30 cellular contexts compared by ENCODE assay signal in the genomic region with DNA sequence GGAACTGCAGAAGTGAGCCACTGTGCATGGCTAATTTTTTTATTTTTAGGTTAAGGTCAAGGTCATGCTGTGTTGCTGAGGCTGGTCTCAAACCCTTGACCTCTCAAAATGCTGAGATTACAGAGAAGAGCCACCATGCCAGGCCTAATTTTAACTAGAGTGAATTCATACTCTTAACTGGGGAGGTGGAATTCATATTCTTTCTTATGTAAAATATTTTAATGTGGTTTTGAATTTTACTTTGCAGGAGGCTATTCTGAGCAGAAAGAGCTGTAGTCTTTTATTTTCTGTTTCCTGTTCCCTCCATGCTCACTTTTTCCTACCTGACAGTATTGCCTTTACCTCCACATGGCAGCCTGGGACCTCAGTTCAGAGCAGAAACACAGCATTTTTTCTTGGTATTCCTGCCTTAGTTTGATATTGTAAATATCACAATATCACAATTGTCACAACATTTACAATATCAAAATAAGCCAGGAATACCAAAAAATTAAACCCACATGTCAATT.
"Had no signal": no experiment of that assay in that cellular context is flagged by ENCODE, and none has a peak within 500 bp of the region (broad histone marks: within the 10 kb centered on the region; RNA-seq: fewer than 3 reads in every experiment).

No MANE protein-coding gene starts in this region.

- H3K9me3 Mint-ChIP-seq: activated B cell treated with CpG ODN at 0.5 μM for 24 hours; activated CD4-positive, alpha-beta T cell treated with anti-CD3 and anti-CD28 coated beads, Interleukin-2, amount 10 ng/mL, durations not matched to agents 24 days and 14 days; activated naive CD4-positive, alpha-beta T cell treated with anti-CD3 and anti-CD28 coated beads, Interleukin-2, amount 50 U/mL, for 72 hours; activated naive CD8-positive, alpha-beta T cell treated with anti-CD3 and anti-CD28 coated beads, Interleukin-2, amount 50 U/mL, for 24 hours; activated T-cell treated with anti-CD3 and anti-CD28 coated beads, Interleukin-2, amount 50 U/mL, for 24 hours; activated T-helper 1 cell treated with anti-CD3 and anti-CD28 coated beads, Interleukin-12 subunit alpha, Interleukin-12 subunit beta, Interleukin-2, Interleukin-4 antibody, amounts not matched to agents 30 ng/mL and 10 ng/mL and 1 ng/mL, durations not matched to agents 14 hours and 24 hours and 36 hours; T-helper 1 cell treated with Interleukin-12 subunit alpha and Interleukin-12 subunit beta and Interleukin-4 antibody, amounts not matched to agents 30 μg/mL and 1 μg/mL, for 36 hours had no signal

- H3K4me1 ChIP-seq: body of pancreas, Peyer's patch had no signal

- H3K36me3 Mint-ChIP-seq: activated CD8-positive, alpha-beta memory T cell treated with anti-CD3 and anti-CD28 coated beads, Interleukin-2, amount 10 ng/mL, durations not matched to agents 7 days and 5 days; activated naive CD4-positive, alpha-beta T cell treated with anti-CD3 and anti-CD28 coated beads, Interleukin-2, amount 50 U/mL, for 72 hours had no signal

- H3K4me3 Mint-ChIP-seq: activated B cell treated with CpG ODN at 0.5 μM for 24 hours; activated CD4-positive, alpha-beta T cell treated with anti-CD3 and anti-CD28 coated beads, Interleukin-2, amount 10 ng/mL, durations not matched to agents 24 days and 14 days; activated CD8-positive, alpha-beta memory T cell treated with anti-CD3 and anti-CD28 coated beads, Interleukin-2, amount 10 ng/mL, durations not matched to agents 7 days and 5 days; activated naive CD8-positive, alpha-beta T cell treated with anti-CD3 and anti-CD28 coated beads, Interleukin-2, amount 50 U/mL, for 24 hours; activated T-cell treated with anti-CD3 and anti-CD28 coated beads, Interleukin-2, amount 50 U/mL, for 24 hours; activated T-helper 1 cell treated with anti-CD3 and anti-CD28 coated beads, Interleukin-12 subunit alpha, Interleukin-12 subunit beta, Interleukin-2, Interleukin-4 antibody, amounts not matched to agents 30 ng/mL and 10 ng/mL and 1 ng/mL, durations not matched to agents 14 hours and 24 hours and 36 hours; T-helper 1 cell treated with Interleukin-12 subunit alpha and Interleukin-12 subunit beta and Interleukin-4 antibody, amounts not matched to agents 30 μg/mL and 1 μg/mL, for 36 hours had no signal

- H3K27ac Mint-ChIP-seq: activated B cell treated with CpG ODN at 0.5 μM for 24 hours; activated CD4-positive, alpha-beta T cell treated with anti-CD3 and anti-CD28 coated beads, Interleukin-2, amount 10 ng/mL, durations not matched to agents 24 days and 14 days; activated CD8-positive, alpha-beta memory T cell treated with anti-CD3 and anti-CD28 coated beads, Interleukin-2, amount 10 ng/mL, durations not matched to agents 7 days and 5 days; activated naive CD4-positive, alpha-beta T cell treated with anti-CD3 and anti-CD28 coated beads, Interleukin-2, amount 50 U/mL, for 72 hours; activated naive CD8-positive, alpha-beta T cell treated with anti-CD3 and anti-CD28 coated beads, Interleukin-2, amount 50 U/mL, for 24 hours; activated T-cell treated with anti-CD3 and anti-CD28 coated beads, Interleukin-2, amount 50 U/mL, for 24 hours; activated T-helper 1 cell treated with anti-CD3 and anti-CD28 coated beads, Interleukin-12 subunit alpha, Interleukin-12 subunit beta, Interleukin-2, Interleukin-4 antibody, amounts not matched to agents 30 ng/mL and 10 ng/mL and 1 ng/mL, durations not matched to agents 14 hours and 24 hours and 36 hours; T-helper 1 cell treated with Interleukin-12 subunit alpha and Interleukin-12 subunit beta and Interleukin-4 antibody, amounts not matched to agents 30 μg/mL and 1 μg/mL, for 36 hours had no signal

- DNase-seq: activated B cell treated with CpG ODN at 0.5 μM for 24 hours; activated CD4-positive, alpha-beta T cell treated with anti-CD3 and anti-CD28 coated beads for 1 hour; activated CD4-positive, alpha-beta T cell treated with anti-CD3 and anti-CD28 coated beads, Interleukin-2, amount 10 ng/mL, durations not matched to agents 24 days and 14 days; activated CD4-positive, alpha-beta T cell treated with anti-CD3 and anti-CD28 coated beads, Interleukin-2, amount 50 U/mL, for 48 hours; activated CD8-positive, alpha-beta memory T cell treated with anti-CD3 and anti-CD28 coated beads, Interleukin-2, amount 10 ng/mL, durations not matched to agents 7 days and 5 days; activated effector memory CD4-positive, alpha-beta T cell treated with anti-CD3 and anti-CD28 coated beads, Interleukin-2, amount 50 U/mL, for 16 hours; activated naive CD4-positive, alpha-beta T cell treated with Interleukin-2 at 50 U/mL for 16 hours; activated naive CD8-positive, alpha-beta T cell treated with anti-CD3 and anti-CD28 coated beads, Interleukin-2, amount 50 U/mL, for 24 hours; activated T-cell treated with anti-CD3 and anti-CD28 coated beads, Interleukin-2, amount 50 U/mL, for 24 hours; amniotic stem cell; body of pancreas; central memory CD4-positive, alpha-beta T cell; MG63; MV-4-11; NCI-H1092 treated with DMSO at 0.1 percent for 48 hours; NCI-H1417 treated with DMSO at 0.1 percent for 48 hours; NCI-H1694 treated with DMSO at 0.1 percent for 48 hours; NCI-H2029 treated with DMSO at 0.1 percent for 48 hours; NCI-H345; NCI-H510A; NCI-H69; NK-92 treated with Interleukin-12 subunit alpha and Interleukin-12 subunit beta, amount 100 ng/mL, for 24 hours; Peyer's patch; Right ventricle myocardium superior; SJCRH30 had no signal

- H3K4me3 ChIP-seq: ascending aorta, body of pancreas, MG63, Peyer's patch, SJCRH30 had no signal

- ATAC-seq: activated CD8-positive, alpha-beta memory T cell treated with anti-CD3 and anti-CD28 coated beads, Interleukin-2, amount 10 ng/mL, durations not matched to agents 7 days and 5 days; activated naive CD4-positive, alpha-beta T cell treated with anti-CD3 and anti-CD28 coated beads, Interleukin-2, amount 50 U/mL, for 72 hours; activated naive CD8-positive, alpha-beta T cell treated with anti-CD3 and anti-CD28 coated beads, Interleukin-2, amount 50 U/mL, for 24 hours; body of pancreas had no signal

- H3K9me3 ChIP-seq: ascending aorta, body of pancreas, MG63, Peyer's patch, SJCRH30 had no signal

- H3K36me3 ChIP-seq: ascending aorta, MG63, Peyer's patch, SJCRH30 had no signal

- H3K4me1 Mint-ChIP-seq: activated CD4-positive, alpha-beta T cell treated with anti-CD3 and anti-CD28 coated beads, Interleukin-2, amount 10 ng/mL, durations not matched to agents 24 days and 14 days; activated CD8-positive, alpha-beta memory T cell treated with anti-CD3 and anti-CD28 coated beads, Interleukin-2, amount 10 ng/mL, durations not matched to agents 7 days and 5 days; activated naive CD8-positive, alpha-beta T cell treated with anti-CD3 and anti-CD28 coated beads, Interleukin-2, amount 50 U/mL, for 24 hours had no signal

- H3K27me3 ChIP-seq: ascending aorta, body of pancreas, MG63, Peyer's patch, SJCRH30 had no signal

- H3K27me3 Mint-ChIP-seq: activated B cell treated with CpG ODN at 0.5 μM for 24 hours had no signal

- H3K27ac ChIP-seq: ascending aorta, body of pancreas, Peyer's patch, RWPE1, SJCRH30 had no signal
